18 cellular contexts compared by ENCODE assay signal in genomic region chr3:56624725-56625124, GRCh38. TPM values are rescaled to one million over a fixed set of nuclear protein-coding genes. Genes with fewer than 3 reads are reported as not detected.
DNase-seq lines count a peak whose midpoint lies in the region; ATAC-seq and TF ChIP-seq lines count a peak whose summit lies in the region.
"Had no signal": no experiment of that assay in that cellular context is flagged by ENCODE, and none has a peak within 500 bp of the region (broad histone marks: within the 10 kb centered on the region; RNA-seq: fewer than 3 reads in every experiment).

No MANE protein-coding gene starts in this region.

- H3K4me3 ChIP-seq in ACC112 (ENCODE audit: low read depth, low read length) (no peak overlapping the region), fibroblast of the aortic adventitia (ENCODE audit: low read depth, low read length) (no peak overlapping the region), sigmoid colon (no peak overlapping the region)
- no peak overlapping the region for H3K4me3 ChIP-seq in CD4-positive, alpha-beta memory T cell (ENCODE audit: low read length in 2 of 2)
- H3K4me3 ChIP-seq: BLaER1, esophagus squamous epithelium, GM23338 had no signal

- whole genome bisulfite sequencing in sigmoid colon, 2 donors = 90 to 92% methylated on average over 3 of the region's 3 CpGs

- peaks cover 50% of the 10 kb centered on the region for H3K36me3 ChIP-seq in ACC112 (ENCODE audit: insufficient read depth, low read length)
- H3K36me3 ChIP-seq in CD4-positive, alpha-beta memory T cell (ENCODE audit: insufficient read depth, low read length) = peaks cover 28% of the 10 kb centered on the region
- peaks cover 6 to 88% (median 33%) of the 10 kb centered on the region in 4 donors for H3K36me3 ChIP-seq in sigmoid colon

- H3K4me1 Mint-ChIP-seq in CD4-positive, alpha-beta memory T cell = peaks cover 0 to 15% (median 7%) of the 10 kb centered on the region in 4 donors
- H3K4me1 Mint-ChIP-seq in T-helper 17 cell = peaks cover 10% of the 10 kb centered on the region
- H3K4me1 Mint-ChIP-seq: GM23338 had no signal

- no peak for TF ChIP-seq CTCF in fibroblast of the aortic adventitia (IDR thresholded peaks at IDR 0.05; ENCODE audit: insufficient read depth, low read length)
- no peak for TF ChIP-seq CTCF in sigmoid colon (IDR thresholded peaks at IDR 0.05)

- H3K27ac Mint-ChIP-seq in CD4-positive, alpha-beta memory T cell = peak overlapping the region in 4 of 7 donors; percentile 10 to 83 (median 69)
- peak overlapping the region; percentile 54 for H3K27ac Mint-ChIP-seq in T-helper 17 cell
- H3K27ac Mint-ChIP-seq: activated CD8-positive, alpha-beta T cell treated with anti-CD3 and anti-CD28 coated beads, Interleukin-2, amount 10 ng/mL, durations not matched to agents 7 days and 5 days; GM23338 had no signal

- H3K27me3 Mint-ChIP-seq in CD4-positive, alpha-beta memory T cell = no peaks in the 10 kb centered on the region
- H3K27me3 Mint-ChIP-seq in T-helper 17 cell = no peaks in the 10 kb centered on the region
- H3K27me3 Mint-ChIP-seq: brain had no signal

- peaks cover 48 to 70% of the 10 kb centered on the region in 2 donors for H3K36me3 Mint-ChIP-seq in CD4-positive, alpha-beta memory T cell
- H3K36me3 Mint-ChIP-seq in T-helper 17 cell (ENCODE audit: low read depth) = no peaks in the 10 kb centered on the region

- H3K4me1 ChIP-seq in ACC112 (ENCODE audit: control insufficient read depth, insufficient read depth, low read length, unreplicated experiment) (no peaks in the 10 kb centered on the region), sigmoid colon (no peaks in the 10 kb centered on the region)
- no peaks in the 10 kb centered on the region for H3K4me1 ChIP-seq in CD4-positive, alpha-beta memory T cell (ENCODE audit: insufficient read depth, low read length)
- H3K4me1 ChIP-seq: BLaER1 had no signal

- intact Hi-C loops in CD4-positive, alpha-beta memory T cell (cut with micrococcal nuclease) = loop anchor here (2.0 kb wide), 1 partner anchor 68 kb away; the partner anchor contains the start of gene CCDC66
- intact Hi-C loops in sigmoid colon (cut with DNase I) = no loop called here

- CTCF ChIA-PET in CD4-positive, alpha-beta memory T cell (lab: Charles Lee; ENCODE audit: partially characterized antibody) = interaction anchor here (1.6 kb wide), 1 partner anchor 15 kb away, joined by 3 read pairs; no protein-coding TSS in a partner anchor

- peaks cover 0 to 2% (median 0%) of the 10 kb centered on the region in 8 donors for H3K9me3 Mint-ChIP-seq in CD4-positive, alpha-beta memory T cell
- H3K9me3 Mint-ChIP-seq: brain, GM23338 had no signal

- no peaks in the 10 kb centered on the region for H3K9me3 ChIP-seq in CD4-positive, alpha-beta memory T cell (ENCODE audit: control insufficient read depth in 1 of 2, low read length in 2 of 2)
- H3K9me3 ChIP-seq in T-helper 17 cell (ENCODE audit: control insufficient read depth, low read length, poor library complexity, severe bottlenecking) = no peaks in the 10 kb centered on the region
- H3K9me3 ChIP-seq in sigmoid colon = no peaks in the 10 kb centered on the region
- H3K9me3 ChIP-seq: BLaER1, esophagus squamous epithelium had no signal

- no peak for DNase-seq in CD4-positive, alpha-beta memory T cell
- DNase-seq in T-helper 17 cell = no peak
- DNase-seq in fibroblast of the aortic adventitia (ENCODE audit: low read depth) = peak; percentile 63
- no peak for DNase-seq in germinal center (ENCODE audit: low spot score)
- DNase-seq in sigmoid colon = no peak
- no peak for DNase-seq in pons (ENCODE audit: low spot score)
- DNase-seq in DMS 273 (lab: John Stamatoyannopoulos, UW; ENCODE audit: unreplicated experiment) = no peak
- DNase-seq: activated CD8-positive, alpha-beta T cell treated with anti-CD3 and anti-CD28 coated beads, Interleukin-2, amount 10 ng/mL, durations not matched to agents 7 days and 5 days; activated gamma-delta T cell; esophagus squamous epithelium; NCI-H1694 treated with DMSO at 0.1 percent for 48 hours; NCI-H524 treated with DMSO at 0.1 percent for 48 hours; stimulated activated CD4-positive, alpha-beta T cell treated with anti-CD3 and anti-CD28 coated beads, Interleukin-15, amount 100 ng/mL, for 24 hours had no signal

- no peak for ATAC-seq in T-helper 17 cell
- ATAC-seq: activated CD8-positive, alpha-beta T cell treated with anti-CD3 and anti-CD28 coated beads, Interleukin-2, amount 10 ng/mL, durations not matched to agents 7 days and 5 days; GM23338; left lobe of liver had no signal

- H3K4me3 Mint-ChIP-seq in CD4-positive, alpha-beta memory T cell = no peak overlapping the region
- H3K4me3 Mint-ChIP-seq in T-helper 17 cell = no peak overlapping the region
- H3K4me3 Mint-ChIP-seq: activated CD8-positive, alpha-beta T cell treated with anti-CD3 and anti-CD28 coated beads, Interleukin-2, amount 10 ng/mL, durations not matched to agents 7 days and 5 days; brain; GM23338 had no signal

- POLR2A ChIA-PET in CD4-positive, alpha-beta memory T cell (lab: Charles Lee; ENCODE audit: partially characterized antibody) = interaction anchor here (1.9 to 2.8 kb wide), 4 partner anchors 11 to 67 kb away, joined by 4 to 16 read pairs (median 10); partner anchors contain the start of genes CCDC66 and TASOR

- H3K27ac ChIP-seq in ACC112 (ENCODE audit: low read depth, low read length) (peak overlapping the region; percentile 24; the same call in 1 of the 2 replicates), sigmoid colon (no peak overlapping the region)
- H3K27ac ChIP-seq in CD4-positive, alpha-beta memory T cell (ENCODE audit: low read depth, low read length) = no peak overlapping the region
- H3K27ac ChIP-seq: BLaER1, esophagus squamous epithelium had no signal

- H2AFZ ChIP-seq in ACC112 (ENCODE audit: low read length, unreplicated experiment) = no peak overlapping the region
- H2AFZ ChIP-seq: GM23338 had no signal

- H3K79me2 ChIP-seq in ACC112 (ENCODE audit: control insufficient read depth, insufficient read depth, low read length, unreplicated experiment) = no peaks in the 10 kb centered on the region

- H3K27me3 ChIP-seq in ACC112 (ENCODE audit: insufficient read depth, low read length) = no peaks in the 10 kb centered on the region
- no peaks in the 10 kb centered on the region for H3K27me3 ChIP-seq in CD4-positive, alpha-beta memory T cell (ENCODE audit: insufficient read depth, low read length)
- no peaks in the 10 kb centered on the region for H3K27me3 ChIP-seq in sigmoid colon
- H3K27me3 ChIP-seq: BLaER1, esophagus squamous epithelium had no signal

- no peak for TF ChIP-seq EP300 in sigmoid colon (IDR thresholded peaks at IDR 0.05)

- TF ChIP-seq POLR2A in sigmoid colon (IDR thresholded peaks at IDR 0.05) = no peak

RNA-seq across cellular contexts. Expression of gene TASOR, which starts 58.3 kb away (rescaled TPM):
- total RNA-seq in CD4-positive, alpha-beta memory T cell = 100 to 1,000 TPM; 109 to 112 TPM
- polyA plus RNA-seq in CD4-positive, alpha-beta memory T cell = 10 to 100 TPM; 22.7 to 42.2 TPM
- total RNA-seq in T-helper 17 cell = 10 to 100 TPM; 57.3 TPM
- 93.9 and 102 TPM in 2 replicates for total RNA-seq in fibroblast of the aortic adventitia (ENCODE audit: low replicate concordance)
- total RNA-seq in sigmoid colon = 10 to 100 TPM; 67.9 to 84.9 (median 79.7) TPM
- polyA plus RNA-seq in sigmoid colon = 10 to 100 TPM; 22.2 to 27.9 (median 25.8) TPM
